Comparison of ENCODE assay signal across 14 cellular contexts in the genomic region with DNA sequence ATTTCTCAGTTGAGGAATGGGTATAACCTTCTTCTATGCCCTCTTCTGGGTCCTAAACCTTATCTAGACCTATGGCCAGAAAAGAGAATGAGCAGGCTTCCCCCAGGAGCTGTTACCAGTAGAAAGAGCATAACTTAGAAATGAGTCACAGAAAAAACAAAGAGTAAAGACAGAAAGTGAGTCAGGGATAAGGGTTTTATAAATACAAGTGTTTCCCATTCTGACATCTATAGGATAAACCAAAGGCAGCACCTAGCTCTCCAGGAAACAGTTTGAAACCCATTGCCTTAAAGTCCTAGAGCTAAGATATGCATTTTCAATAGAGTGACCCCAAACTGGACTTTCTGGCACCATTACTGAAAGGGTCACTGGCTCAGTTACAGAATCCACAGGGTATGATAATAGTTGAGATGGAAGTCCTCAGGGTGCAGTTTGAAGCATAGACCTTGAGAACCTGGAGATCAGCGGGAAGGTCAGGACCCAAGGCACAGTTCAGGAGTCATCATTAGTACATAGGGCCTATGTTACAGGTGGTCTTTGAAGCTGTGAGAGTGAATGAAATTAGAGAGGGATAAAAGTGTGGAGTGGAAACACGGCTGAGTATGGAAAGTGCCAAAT. TPM values are rescaled to one million over a fixed set of nuclear protein-coding genes. Genes with fewer than 3 reads are reported as not detected.
DNase-seq lines count a peak whose midpoint lies in the region; ATAC-seq and TF ChIP-seq lines count a peak whose summit lies in the region.
"Had no signal": no experiment of that assay in that cellular context is flagged by ENCODE, and none has a peak within 500 bp of the region (broad histone marks: within the 10 kb centered on the region; RNA-seq: fewer than 3 reads in every experiment).

No MANE protein-coding gene starts in this region.

- no peaks in the 10 kb centered on the region for H3K79me2 ChIP-seq in GM23338 (replicated peaks; ENCODE audit: insufficient read depth)

- peak; percentile 4 for DNase-seq in SIG-M5 treated with dmso at 0.1 percent for 504 hours (lab: John Stamatoyannopoulos, UW; ENCODE audit: unreplicated experiment)
- no peak for DNase-seq in SIG-M5 (lab: John Stamatoyannopoulos, UW)
- DNase-seq in SW 1271 (lab: John Stamatoyannopoulos, UW): peak; percentile 43 to 96
- DNase-seq in foreskin fibroblast: peak; percentile 58 to 78
- DNase-seq in type B pancreatic cell (ENCODE audit: extremely low spot score, unreplicated experiment): no peak
- no peak for DNase-seq in SHP77 (lab: John Stamatoyannopoulos, UW)
- DNase-seq in GM23338 (ENCODE audit: low spot score): no peak
- DNase-seq in activated T-cell treated with anti-CD3 and anti-CD28 coated beads, Interleukin-2, amount 50 U/mL, for 48 hours: no peak
- DNase-seq: anterior cingulate cortex, heart left ventricle, NCI-H2171 treated with DMSO at 0.1 percent for 48 hours, T-cell had no signal

- no peak overlapping the region for H3K4me2 ChIP-seq in GM23338

- no peak overlapping the region for H3K4me3 ChIP-seq in foreskin fibroblast (ENCODE audit: low read depth in 1 of 2, low read length in 2 of 2)
- no peak overlapping the region for H3K4me3 ChIP-seq in GM23338
- H3K4me3 ChIP-seq: heart left ventricle had no signal

- no peak overlapping the region for H2AFZ ChIP-seq in GM23338

- TF ChIP-seq CTCF in foreskin fibroblast (IDR thresholded peaks at IDR 0.05; ENCODE audit: low read depth, low read length) (no peak), type B pancreatic cell (conservative IDR thresholded peaks at IDR 0.05) (no peak), GM23338 (conservative IDR thresholded peaks at IDR 0.05; ENCODE audit: low read depth in 2 of 2) (no peak)

- H3K4me1 ChIP-seq in GM23338 (ENCODE audit: insufficient read depth): 0 out of 2 replicates have a peak, but pooled peaks cover 5% of the 10 kb centered on the region

- H3K4me3 Mint-ChIP-seq in type B pancreatic cell: peak overlapping the region; percentile 28
- H3K4me3 Mint-ChIP-seq in GM23338: no peak overlapping the region
- H3K4me3 Mint-ChIP-seq: T-cell had no signal

- no peaks in the 10 kb centered on the region for H4K20me1 ChIP-seq in GM23338 (replicated peaks; ENCODE audit: insufficient read depth)

- no peaks in the 10 kb centered on the region for H3K27me3 ChIP-seq in GM23338 (ENCODE audit: insufficient read depth)
- H3K27me3 ChIP-seq: heart left ventricle had no signal

- ATAC-seq in GM23338: no peak
- ATAC-seq: heart left ventricle, T-cell had no signal

- no peaks in the 10 kb centered on the region for H3K36me3 Mint-ChIP-seq in type B pancreatic cell
- H3K36me3 Mint-ChIP-seq in GM23338 (ENCODE audit: low read depth): no peaks in the 10 kb centered on the region
- H3K36me3 Mint-ChIP-seq: T-cell had no signal

- H3K9me2 ChIP-seq in GM23338 (ENCODE audit: insufficient read depth): peaks cover 32% of the 10 kb centered on the region

- peaks cover 16% of the 10 kb centered on the region for H3K4me1 Mint-ChIP-seq in type B pancreatic cell (ENCODE audit: unreplicated experiment)
- H3K4me1 Mint-ChIP-seq in GM23338: peaks cover 18% of the 10 kb centered on the region
- H3K4me1 Mint-ChIP-seq: T-cell had no signal

- H3K27ac Mint-ChIP-seq in type B pancreatic cell: peak overlapping the region; percentile 70
- no peak overlapping the region for H3K27ac Mint-ChIP-seq in GM23338
- H3K27ac Mint-ChIP-seq: T-cell had no signal

- no peak overlapping the region for H3K27ac ChIP-seq in GM23338 (ENCODE audit: low read depth)
- H3K27ac ChIP-seq: 22Rv1 had no signal

- H3K36me3 ChIP-seq in GM23338 (ENCODE audit: insufficient read depth): no peaks in the 10 kb centered on the region
- H3K36me3 ChIP-seq: heart left ventricle had no signal

- H3K9me3 Mint-ChIP-seq in type B pancreatic cell: peaks cover 5% of the 10 kb centered on the region
- H3K9me3 Mint-ChIP-seq in GM23338: no peaks in the 10 kb centered on the region
- H3K9me3 Mint-ChIP-seq: T-cell had no signal

- no peaks in the 10 kb centered on the region for H3F3A ChIP-seq in GM23338 (replicated peaks; ENCODE audit: low read depth)

- H3K27me3 Mint-ChIP-seq in type B pancreatic cell: no peaks in the 10 kb centered on the region
- no peaks in the 10 kb centered on the region for H3K27me3 Mint-ChIP-seq in GM23338 (ENCODE audit: insufficient read depth, low read depth, poor library complexity)

TF ChIP-seq in GM23338, 12 proteins besides CTCF, POLR2A, EP300 and RAD21 (continues in another document):
- TF ChIP-seq, protein P1, sequence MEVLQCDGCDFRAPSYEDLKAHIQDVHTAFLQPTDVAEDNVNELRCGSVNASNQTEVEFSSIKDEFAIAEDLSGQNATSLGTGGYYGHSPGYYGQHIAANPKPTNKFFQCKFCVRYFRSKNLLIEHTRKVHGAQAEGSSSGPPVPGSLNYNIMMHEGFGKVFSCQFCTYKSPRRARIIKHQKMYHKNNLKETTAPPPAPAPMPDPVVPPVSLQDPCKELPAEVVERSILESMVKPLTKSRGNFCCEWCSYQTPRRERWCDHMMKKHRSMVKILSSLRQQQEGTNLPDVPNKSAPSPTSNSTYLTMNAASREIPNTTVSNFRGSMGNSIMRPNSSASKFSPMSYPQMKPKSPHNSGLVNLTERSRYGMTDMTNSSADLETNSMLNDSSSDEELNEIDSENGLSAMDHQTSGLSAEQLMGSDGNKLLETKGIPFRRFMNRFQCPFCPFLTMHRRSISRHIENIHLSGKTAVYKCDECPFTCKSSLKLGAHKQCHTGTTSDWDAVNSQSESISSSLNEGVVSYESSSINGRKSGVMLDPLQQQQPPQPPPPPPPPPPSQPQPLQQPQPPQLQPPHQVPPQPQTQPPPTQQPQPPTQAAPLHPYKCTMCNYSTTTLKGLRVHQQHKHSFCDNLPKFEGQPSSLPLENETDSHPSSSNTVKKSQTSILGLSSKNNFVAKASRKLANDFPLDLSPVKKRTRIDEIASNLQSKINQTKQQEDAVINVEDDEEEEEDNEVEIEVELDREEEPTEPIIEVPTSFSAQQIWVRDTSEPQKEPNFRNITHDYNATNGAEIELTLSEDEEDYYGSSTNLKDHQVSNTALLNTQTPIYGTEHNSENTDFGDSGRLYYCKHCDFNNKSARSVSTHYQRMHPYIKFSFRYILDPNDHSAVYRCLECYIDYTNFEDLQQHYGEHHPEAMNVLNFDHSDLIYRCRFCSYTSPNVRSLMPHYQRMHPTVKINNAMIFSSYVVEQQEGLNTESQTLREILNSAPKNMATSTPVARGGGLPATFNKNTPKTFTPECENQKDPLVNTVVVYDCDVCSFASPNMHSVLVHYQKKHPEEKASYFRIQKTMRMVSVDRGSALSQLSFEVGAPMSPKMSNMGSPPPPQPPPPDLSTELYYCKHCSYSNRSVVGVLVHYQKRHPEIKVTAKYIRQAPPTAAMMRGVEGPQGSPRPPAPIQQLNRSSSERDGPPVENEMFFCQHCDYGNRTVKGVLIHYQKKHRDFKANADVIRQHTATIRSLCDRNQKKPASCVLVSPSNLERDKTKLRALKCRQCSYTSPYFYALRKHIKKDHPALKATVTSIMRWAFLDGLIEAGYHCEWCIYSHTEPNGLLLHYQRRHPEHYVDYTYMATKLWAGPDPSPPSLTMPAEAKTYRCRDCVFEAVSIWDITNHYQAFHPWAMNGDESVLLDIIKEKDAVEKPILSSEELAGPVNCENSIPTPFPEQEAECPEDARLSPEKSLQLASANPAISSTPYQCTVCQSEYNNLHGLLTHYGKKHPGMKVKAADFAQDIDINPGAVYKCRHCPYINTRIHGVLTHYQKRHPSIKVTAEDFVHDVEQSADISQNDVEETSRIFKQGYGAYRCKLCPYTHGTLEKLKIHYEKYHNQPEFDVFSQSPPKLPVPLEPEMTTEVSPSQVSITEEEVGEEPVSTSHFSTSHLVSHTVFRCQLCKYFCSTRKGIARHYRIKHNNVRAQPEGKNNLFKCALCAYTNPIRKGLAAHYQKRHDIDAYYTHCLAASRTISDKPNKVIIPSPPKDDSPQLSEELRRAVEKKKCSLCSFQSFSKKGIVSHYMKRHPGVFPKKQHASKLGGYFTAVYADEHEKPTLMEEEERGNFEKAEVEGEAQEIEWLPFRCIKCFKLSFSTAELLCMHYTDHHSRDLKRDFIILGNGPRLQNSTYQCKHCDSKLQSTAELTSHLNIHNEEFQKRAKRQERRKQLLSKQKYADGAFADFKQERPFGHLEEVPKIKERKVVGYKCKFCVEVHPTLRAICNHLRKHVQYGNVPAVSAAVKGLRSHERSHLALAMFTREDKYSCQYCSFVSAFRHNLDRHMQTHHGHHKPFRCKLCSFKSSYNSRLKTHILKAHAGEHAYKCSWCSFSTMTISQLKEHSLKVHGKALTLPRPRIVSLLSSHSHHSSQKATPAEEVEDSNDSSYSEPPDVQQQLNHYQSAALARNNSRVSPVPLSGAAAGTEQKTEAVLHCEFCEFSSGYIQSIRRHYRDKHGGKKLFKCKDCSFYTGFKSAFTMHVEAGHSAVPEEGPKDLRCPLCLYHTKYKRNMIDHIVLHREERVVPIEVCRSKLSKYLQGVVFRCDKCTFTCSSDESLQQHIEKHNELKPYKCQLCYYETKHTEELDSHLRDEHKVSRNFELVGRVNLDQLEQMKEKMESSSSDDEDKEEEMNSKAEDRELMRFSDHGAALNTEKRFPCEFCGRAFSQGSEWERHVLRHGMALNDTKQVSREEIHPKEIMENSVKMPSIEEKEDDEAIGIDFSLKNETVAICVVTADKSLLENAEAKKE (CRISPR knock-in tag; IDR thresholded peaks at IDR 0.05): no peak
- TF ChIP-seq ZNF114 (CRISPR knock-in tag; IDR thresholded peaks at IDR 0.05) (no peak), CREB1 (CRISPR knock-in tag; IDR thresholded peaks at IDR 0.05; ENCODE audit: low read depth) (no peak), STAT1 (IDR thresholded peaks at IDR 0.05; ENCODE audit: unreplicated experiment) (no peak), NANOG (IDR thresholded peaks at IDR 0.05; ENCODE audit: borderline replicate concordance) (no peak), ETS1 (IDR thresholded peaks at IDR 0.05) (no peak), POLR2AphosphoS5 (IDR thresholded peaks at IDR 0.05; ENCODE audit: low read depth) (no peak), ZNF331 (CRISPR knock-in tag; IDR thresholded peaks at IDR 0.05; ENCODE audit: low read depth) (no peak), JUNB (IDR thresholded peaks at IDR 0.05; ENCODE audit: unreplicated experiment) (no peak), EZH2 (IDR thresholded peaks at IDR 0.05; ENCODE audit: low read depth, unreplicated experiment) (no peak)

RNA-seq across cellular contexts. Expression of gene LIFR, which starts 42.7 kb away (rescaled TPM):
- total RNA-seq in type B pancreatic cell (ENCODE audit: low replicate concordance): 15.6 and 32.7 TPM in 2 replicates
- 20.5 and 25.2 TPM in 2 replicates for total RNA-seq in GM23338 (2014; rRNA removed; shearing (Covaris generic))
- 10.6 and 11.0 TPM in 2 replicates for polyA plus RNA-seq in GM23338 (2016; fragmentation: Nextera tagmentation; extraction: Ambion mirVana)
- total RNA-seq: activated CD8-positive, alpha-beta memory T cell treated with anti-CD3 and anti-CD28 coated beads for 36 hours had no signal

Comparison
In these comparisons a context has a peak if more than half of its experiments do, and no peak if none do; other contexts are left out.
1. DNase-seq: peak in SIG-M5 treated with dmso at 0.1 percent for 504 hours (single experiment), SW 1271 (2 of 2) and foreskin fibroblast (2 of 2); none in SIG-M5 (single experiment), type B pancreatic cell (single experiment), SHP77 (0 of 2), GM23338 (single experiment) and activated T-cell treated with anti-CD3 and anti-CD28 coated beads, Interleukin-2, amount 50 U/mL, for 48 hours (0 of 2).